Comparison of ENCODE assay signal across 14 cellular contexts in the genomic region with DNA sequence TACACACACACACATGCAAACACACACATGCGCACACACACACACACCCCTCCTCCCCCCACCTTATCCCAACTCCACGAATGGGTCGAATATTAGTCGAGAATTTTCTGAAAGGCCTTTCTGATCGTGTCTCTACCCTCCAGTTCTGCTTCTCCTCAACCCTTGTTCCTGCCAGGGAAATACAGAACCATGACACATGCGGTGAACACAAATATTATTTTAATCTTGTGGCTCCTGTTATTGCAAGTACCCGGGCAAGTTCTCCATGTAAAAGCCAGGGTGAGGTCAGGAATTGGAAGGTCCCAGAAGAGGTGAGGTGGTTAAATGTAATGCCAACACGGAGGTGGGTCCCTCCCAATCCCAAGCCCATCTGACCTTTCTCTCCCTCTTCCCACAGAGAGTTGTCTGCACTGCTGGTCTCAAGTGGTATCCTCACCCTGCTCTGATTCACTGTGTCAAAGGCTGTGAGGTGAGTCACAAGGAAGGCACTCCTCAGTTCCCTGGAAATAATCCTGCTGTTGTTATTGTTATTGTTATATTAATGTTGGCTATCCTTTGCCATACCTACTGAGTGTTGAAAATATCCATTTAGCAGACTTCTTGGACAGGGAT.
DNase-seq lines count a peak whose midpoint lies in the region; ATAC-seq and TF ChIP-seq lines count a peak whose summit lies in the region.
"Had no signal": no experiment of that assay in that cellular context is flagged by ENCODE, and none has a peak within 500 bp of the region (broad histone marks: within the 10 kb centered on the region; RNA-seq: fewer than 3 reads in every experiment).

No MANE protein-coding gene starts in this region.

- no peaks in the 10 kb centered on the region for H3K79me2 ChIP-seq in fibroblast of lung (ENCODE audit: control insufficient read depth, insufficient read depth, low read length)

- DNase-seq in H4 (ENCODE audit: low spot score) (peak; percentile 54), SJSA1 (ENCODE audit: low read depth in 1 of 2, low spot score in 2 of 2) (peak; percentile 85 to 92), fibroblast of lung (ENCODE audit: low read depth in 2 of 2) (peak; percentile 69 to 83), sciatic nerve (ENCODE audit: low spot score) (no peak), NCI-H2081 (lab: John Stamatoyannopoulos, UW) (no peak), ovary (no peak)
- DNase-seq: activated CD4-positive, alpha-beta T cell treated with anti-CD3 and anti-CD28 coated beads, Interleukin-2, amount 10 ng/mL, durations not matched to agents 7 days and 5 days; activated naive CD4-positive, alpha-beta T cell; immature natural killer cell; NCI-H526; stimulated activated CD4-positive, alpha-beta T cell treated with anti-CD3 and anti-CD28 coated beads, Interleukin-2, amount 100 ng/mL, for 48 hours had no signal

- H3K9me3 ChIP-seq in SJSA1 (replicated peaks): no peaks in the 10 kb centered on the region
- H3K9me3 ChIP-seq in fibroblast of lung (ENCODE audit: control insufficient read depth, insufficient read depth, low read depth, low read length): no peaks in the 10 kb centered on the region
- no peaks in the 10 kb centered on the region for H3K9me3 ChIP-seq in ovary

- WGBS in ovary, 3 donors: 64 to 76% (median 68%) methylated on average over 8 of the region's 8 CpGs

- H3K4me3 ChIP-seq in SJSA1 (no peak overlapping the region), fibroblast of lung (replicated peaks in 1 of 4; ENCODE audit: control extremely low read depth in 1 of 4, insufficient read depth in 1 of 4, low read depth in 3 of 4, low read length in 4 of 4) (no peak overlapping the region), ovary (no peak overlapping the region)
- H3K4me3 ChIP-seq: SK-N-MC had no signal

- no peak for TF ChIP-seq POLR2A in ovary (IDR thresholded peaks at IDR 0.05)

- H3K27me3 ChIP-seq in SJSA1 (replicated peaks) (no peaks in the 10 kb centered on the region), fibroblast of lung (ENCODE audit: control insufficient read depth, insufficient read depth, low read length) (no peaks in the 10 kb centered on the region), ovary (no peaks in the 10 kb centered on the region)

- H3K27ac ChIP-seq in SJSA1 (peak overlapping the region; percentile 66), fibroblast of lung (ENCODE audit: insufficient read depth, low read length) (peak overlapping the region; percentile 4), ovary (no peak overlapping the region)
- H3K27ac ChIP-seq: SK-N-MC had no signal

- H3K36me3 ChIP-seq in SJSA1 (peaks cover 11% of the 10 kb centered on the region; the same call in 1 of the 2 replicates), fibroblast of lung (ENCODE audit: control insufficient read depth, insufficient read depth, low read length) (no peaks in the 10 kb centered on the region), ovary (no peaks in the 10 kb centered on the region)

- peak overlapping the region; percentile 18 for H3K4me2 ChIP-seq in fibroblast of lung (ENCODE audit: extremely low read depth, insufficient read depth, low read length)

- ATAC-seq in sciatic nerve: peak; percentile 41
- ATAC-seq in HG02610 (IDR thresholded peaks at IDR 0.05; ENCODE audit: unreplicated experiment): no peak
- no peak for ATAC-seq in HG02884 (IDR thresholded peaks at IDR 0.05; ENCODE audit: unreplicated experiment)

- intact Hi-C loops in sciatic nerve (cut with DNase I) (no loop called here), ovary (cut with DNase I) (no loop called here)

- H2AFZ ChIP-seq in fibroblast of lung (ENCODE audit: low read length): no peak overlapping the region

- no peak for TF ChIP-seq EP300 in ovary (IDR thresholded peaks at IDR 0.05)

- TF ChIP-seq CTCF in fibroblast of lung (conservative IDR thresholded peaks at IDR 0.05 in 1 of 2, IDR thresholded peaks at IDR 0.05 in 1 of 2; ENCODE audit: low read depth in 1 of 2, low read length in 2 of 2): no peak
- no peak for TF ChIP-seq CTCF in ovary (IDR thresholded peaks at IDR 0.05)

- H4K20me1 ChIP-seq in fibroblast of lung (ENCODE audit: control insufficient read depth, extremely low read depth, insufficient read depth, low read length): no peaks in the 10 kb centered on the region

- H3K9ac ChIP-seq in fibroblast of lung (ENCODE audit: insufficient read depth, low read length): no peak overlapping the region

- H3K4me1 ChIP-seq in SJSA1 (replicated peaks): peaks cover 37% of the 10 kb centered on the region
- peaks cover 9% of the 10 kb centered on the region for H3K4me1 ChIP-seq in fibroblast of lung (ENCODE audit: control insufficient read depth, extremely low read depth, insufficient read depth, low read length)
- no peaks in the 10 kb centered on the region for H3K4me1 ChIP-seq in ovary (ENCODE audit: insufficient read depth)

Comparison
In these comparisons a context has a peak if more than half of its experiments do, and no peak if none do; other contexts are left out.
1. DNase-seq: peak in H4 (single experiment), SJSA1 (2 of 2) and fibroblast of lung (2 of 2); none in sciatic nerve (single experiment), NCI-H2081 (0 of 2) and ovary (0 of 5).
2. H3K27ac ChIP-seq: peak in SJSA1 (single experiment) and fibroblast of lung (single experiment); none in ovary (0 of 2).